ENCODE assay signal across 9 cellular contexts in genomic region chr2:240135706-240136012, GRCh38. TPM values are rescaled to one million over a fixed set of nuclear protein-coding genes. Genes with fewer than 3 reads are reported as not detected.
DNase-seq lines count a peak whose midpoint lies in the region; ATAC-seq, FAIRE-seq and TF ChIP-seq lines count a peak whose summit lies in the region.
"Had no signal": no experiment of that assay in that cellular context is flagged by ENCODE, and none has a peak within 500 bp of the region (broad histone marks: within the 10 kb centered on the region; RNA-seq: fewer than 3 reads in every experiment).

No MANE protein-coding gene starts in this region.

- intact Hi-C loops in activated T-helper 2 cell treated with anti-CD3 and anti-CD28 coated beads, Interferon-gamma antibody, Interleukin-2, Interleukin-4, amounts not matched to agents 10 μg/mL and 5 μg/mL and 100 μg/mL, durations not matched to agents 14 hours and 24 hours and 36 hours (cut with micrococcal nuclease), result loop anchor here (10.0 kb wide), 1 partner anchor 111 kb away; the partner anchor contains the start of gene NDUFA10
- intact Hi-C loops in kidney (cut with DNase I), result no loop called here
- intact Hi-C loops in testis (cut with DNase I; ENCODE audit: low total_unique reads), result no loop called here

- FAIRE-seq in GM12892 (lab: Jason Lieb, UNC) (peak; percentile 71), kidney (lab: Jason Lieb, UNC) (no peak)

- H3K27ac Mint-ChIP-seq in activated T-helper 2 cell treated with anti-CD3 and anti-CD28 coated beads, Interferon-gamma antibody, Interleukin-2, Interleukin-4, amounts not matched to agents 10 μg/mL and 5 μg/mL and 100 μg/mL, durations not matched to agents 14 hours and 24 hours and 36 hours, result peak overlapping the region; percentile 82

- H3K9me3 Mint-ChIP-seq in activated T-helper 2 cell treated with anti-CD3 and anti-CD28 coated beads, Interferon-gamma antibody, Interleukin-2, Interleukin-4, amounts not matched to agents 10 μg/mL and 5 μg/mL and 100 μg/mL, durations not matched to agents 14 hours and 24 hours and 36 hours, result no peaks in the 10 kb centered on the region

- 0% methylated on average over 7 to 17 of the region's 17 CpGs for WGBS in testis, 2 donors

- peak; percentile 16 for ATAC-seq in HG03045 (IDR thresholded peaks at IDR 0.05; ENCODE audit: unreplicated experiment)
- ATAC-seq in GM18520 (IDR thresholded peaks at IDR 0.05; ENCODE audit: unreplicated experiment), result no peak
- ATAC-seq in GM18505 (IDR thresholded peaks at IDR 0.05; ENCODE audit: unreplicated experiment), result no peak

- H3K27me3 Mint-ChIP-seq in activated T-helper 2 cell treated with anti-CD3 and anti-CD28 coated beads, Interferon-gamma antibody, Interleukin-2, Interleukin-4, amounts not matched to agents 10 μg/mL and 5 μg/mL and 100 μg/mL, durations not matched to agents 14 hours and 24 hours and 36 hours (ENCODE audit: low read depth), result no peaks in the 10 kb centered on the region

- peak overlapping the region; percentile 61 to 64 for H3K9ac ChIP-seq in kidney (ENCODE audit: low read length in 2 of 2)

- H3K27ac ChIP-seq in kidney (ENCODE audit: low read depth in 2 of 2, low read length in 2 of 2) (no peak overlapping the region), testis (peak overlapping the region; percentile 49 to 80)

- H3K9me3 ChIP-seq in kidney (ENCODE audit: control insufficient read depth in 1 of 2, low read length in 2 of 2) (no peaks in the 10 kb centered on the region), testis (no peaks in the 10 kb centered on the region)

- no peaks in the 10 kb centered on the region for H3K27me3 ChIP-seq in testis

- H3K4me1 Mint-ChIP-seq in activated T-helper 2 cell treated with anti-CD3 and anti-CD28 coated beads, Interferon-gamma antibody, Interleukin-2, Interleukin-4, amounts not matched to agents 10 μg/mL and 5 μg/mL and 100 μg/mL, durations not matched to agents 14 hours and 24 hours and 36 hours (ENCODE audit: low read depth), result peaks cover 17% of the 10 kb centered on the region

- H3K4me1 ChIP-seq in kidney (ENCODE audit: control insufficient read depth in 1 of 2, insufficient read depth in 1 of 2, low read depth in 1 of 2, low read length in 2 of 2) (peaks cover 8 to 11% of the 10 kb centered on the region in 2 donors), testis (peaks cover 12% of the 10 kb centered on the region)

- peaks cover 29% of the 10 kb centered on the region for H3K36me3 Mint-ChIP-seq in activated T-helper 2 cell treated with anti-CD3 and anti-CD28 coated beads, Interferon-gamma antibody, Interleukin-2, Interleukin-4, amounts not matched to agents 10 μg/mL and 5 μg/mL and 100 μg/mL, durations not matched to agents 14 hours and 24 hours and 36 hours (ENCODE audit: low read depth)

- TF ChIP-seq POLR2A in GM12892 (IDR thresholded peaks at IDR 0.05; ENCODE audit: low read depth, low read length) (no peak), testis (IDR thresholded peaks at IDR 0.05) (no peak), GM18505 (IDR thresholded peaks at IDR 0.05; ENCODE audit: borderline replicate concordance, extremely low read depth, insufficient read depth, insufficient read length) (no peak)

- H3K4me3 ChIP-seq in kidney (ENCODE audit: low read length in 2 of 2), result peak overlapping the region; percentile 55 to 85
- peak overlapping the region; percentile 97 to 100 for H3K4me3 ChIP-seq in testis

- DNase-seq in GM12892 (ENCODE audit: insufficient read length) (no peak), kidney (no peak), testis (no peak), NOMO-1 (lab: John Stamatoyannopoulos, UW; ENCODE audit: unreplicated experiment in 2 of 2) (no peak)
- no peak for DNase-seq in activated T-helper 2 cell treated with anti-CD3 and anti-CD28 coated beads, Interferon-gamma antibody, Interleukin-2, Interleukin-4, amounts not matched to agents 10 μg/mL and 5 μg/mL and 100 μg/mL, durations not matched to agents 14 hours and 24 hours and 36 hours (ENCODE audit: low spot score)

- H3K36me3 ChIP-seq in kidney (ENCODE audit: control insufficient read depth in 1 of 2, insufficient read depth in 2 of 2, low read length in 2 of 2) (peaks cover 12 to 19% of the 10 kb centered on the region in 2 donors), testis (ENCODE audit: low read depth, missing control alignments) (no peaks in the 10 kb centered on the region)

- TF ChIP-seq CTCF in kidney (IDR thresholded peaks at IDR 0.05; ENCODE audit: borderline replicate concordance, extremely low read depth, insufficient read depth) (no peak), testis (IDR thresholded peaks at IDR 0.05) (no peak)

- H3K4me3 Mint-ChIP-seq in activated T-helper 2 cell treated with anti-CD3 and anti-CD28 coated beads, Interferon-gamma antibody, Interleukin-2, Interleukin-4, amounts not matched to agents 10 μg/mL and 5 μg/mL and 100 μg/mL, durations not matched to agents 14 hours and 24 hours and 36 hours (ENCODE audit: low read depth), result peak overlapping the region; percentile 96

RNA-seq across cellular contexts. Expression of gene COPS9, which starts 0.4 kb away (rescaled TPM):
- polyA plus RNA-seq in GM12892 (2012; ENCODE audit: missing spikeins), result 109 TPM
- total RNA-seq in activated T-helper 2 cell treated with anti-CD3 and anti-CD28 coated beads, Interferon-gamma antibody, Interleukin-2, Interleukin-4, amounts not matched to agents 10 μg/mL and 5 μg/mL and 100 μg/mL, durations not matched to agents 14 hours and 24 hours and 36 hours, result 112 and 114 TPM in 2 replicates
- 119 TPM for total RNA-seq in kidney
- polyA plus RNA-seq in kidney (ENCODE audit: insufficient read depth, low read depth, low replicate concordance), result 310 TPM
- total RNA-seq in testis, result 100 to 1,000 TPM; 170 to 201 TPM
- polyA plus RNA-seq in testis (ENCODE audit: insufficient read depth, low read depth, low replicate concordance), result 167 TPM

RNA-seq across cellular contexts. Expression of gene OTOS, which starts 4.8 kb away (rescaled TPM):
- polyA plus RNA-seq in GM12892 (2012; ENCODE audit: missing spikeins), result not detected
- not detected in 2 replicates for total RNA-seq in activated T-helper 2 cell treated with anti-CD3 and anti-CD28 coated beads, Interferon-gamma antibody, Interleukin-2, Interleukin-4, amounts not matched to agents 10 μg/mL and 5 μg/mL and 100 μg/mL, durations not matched to agents 14 hours and 24 hours and 36 hours
- total RNA-seq in kidney, result 4.6 TPM
- 1.5 TPM for polyA plus RNA-seq in kidney (ENCODE audit: insufficient read depth, low read depth, low replicate concordance)
- 1 to 10 TPM in 1 of 2 donors, not detected in 1; 1.5 TPM for total RNA-seq in testis
- polyA plus RNA-seq in testis (ENCODE audit: insufficient read depth, low read depth, low replicate concordance), result 1.2 TPM
- total RNA-seq: SK-MEL-5 had no signal

Comparison
In these comparisons a context has a peak if more than half of its experiments do, and no peak if none do; other contexts are left out.
1. H3K27ac ChIP-seq: peak in testis (2 of 2); none in kidney (0 of 2).